ENCODE assay signal across 9 cellular contexts in the genomic region with DNA sequence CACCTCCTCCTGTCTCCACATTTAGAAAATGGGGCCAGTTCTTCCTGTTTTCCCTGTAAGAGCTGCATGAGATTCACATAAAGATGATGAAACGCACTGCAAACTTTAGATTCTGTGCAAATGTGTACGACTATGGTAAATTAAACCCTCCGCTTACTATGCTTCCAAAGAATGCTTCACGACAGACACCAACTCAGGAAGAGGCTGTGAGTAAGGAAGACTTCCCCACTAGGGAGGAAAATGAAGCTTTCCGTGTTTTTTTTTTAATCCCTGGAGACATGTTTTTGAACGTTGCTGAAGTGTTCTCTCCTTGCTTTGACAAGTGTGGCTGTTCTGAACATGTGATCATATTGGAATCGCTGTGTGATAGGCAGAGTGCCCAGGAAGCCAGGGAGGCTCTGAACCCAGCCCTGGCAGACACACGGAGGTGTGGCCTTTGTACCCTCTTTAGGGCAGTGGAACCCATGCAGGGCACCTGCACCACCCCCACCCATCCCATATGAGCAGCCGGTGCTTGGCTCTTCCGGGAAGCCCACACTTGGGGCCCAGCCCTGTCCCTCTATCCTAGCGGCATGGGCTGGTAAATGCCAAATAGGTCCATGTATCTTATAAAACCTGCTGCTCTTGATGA. TPM values are rescaled to one million over a fixed set of nuclear protein-coding genes. Genes with fewer than 3 reads are reported as not detected.
DNase-seq lines count a peak whose midpoint lies in the region; ATAC-seq, FAIRE-seq and TF ChIP-seq lines count a peak whose summit lies in the region.
"Had no signal": no experiment of that assay in that cellular context is flagged by ENCODE, and none has a peak within 500 bp of the region (broad histone marks: within the 10 kb centered on the region; RNA-seq: fewer than 3 reads in every experiment).

No MANE protein-coding gene starts in this region.

- no peak for TF ChIP-seq RAD21 in K562 (CRISPR knock-in tag; conservative IDR thresholded peaks at IDR 0.05 in 1 of 2, IDR thresholded peaks at IDR 0.05 in 1 of 2)

- H3K9me3 ChIP-seq in Caco-2 (no peaks in the 10 kb centered on the region), K562 (replicated peaks; ENCODE audit: control insufficient read depth, insufficient read depth, low read depth, low read length) (no peaks in the 10 kb centered on the region), mesodermal cell (ENCODE audit: control insufficient read depth, low read length) (no peaks in the 10 kb centered on the region)
- H3K9me3 ChIP-seq: adrenal gland had no signal

- no peaks in the 10 kb centered on the region for H3K27me3 ChIP-seq in Caco-2 (replicated peaks; ENCODE audit: control insufficient read depth, insufficient read depth, low read length)
- H3K27me3 ChIP-seq in K562 (ENCODE audit: control insufficient read depth in 2 of 2, insufficient read depth in 2 of 2, low read length in 2 of 2) = no peaks in the 10 kb centered on the region
- H3K27me3 ChIP-seq: adrenal gland had no signal

- H3K27me3 Mint-ChIP-seq in Caco-2 (ENCODE audit: insufficient read depth, unreplicated experiment) = no peaks in the 10 kb centered on the region

- intact Hi-C loops in Caco-2 (cut with micrococcal nuclease; ENCODE audit: unreplicated experiment) (no loop called here), K562 (cut with micrococcal nuclease) (no loop called here)

- peak overlapping the region; percentile 81 for H3K27ac Mint-ChIP-seq in Caco-2 (ENCODE audit: unreplicated experiment)

- peak overlapping the region; percentile 74 for H3K4me2 ChIP-seq in K562 (ENCODE audit: insufficient read depth, low read length)

- FAIRE-seq in K562 (lab: Jason Lieb, UNC) = peak; percentile 44

- peak; percentile 83 for ATAC-seq in K562
- ATAC-seq in GM18867 (IDR thresholded peaks at IDR 0.05; ENCODE audit: unreplicated experiment) = no peak

- BruUV-seq in Caco-2 (replicated peaks; lab: Mats Ljungman, UMichigan) = no TSS peak
- no TSS peak for BruUV-seq in K562 (replicated peaks; lab: Mats Ljungman, UMichigan)

- in situ Hi-C loops in K562 (cut with MboI) = no loop called here

- H2AFZ ChIP-seq in K562 (ENCODE audit: low read depth, low read length) = peak overlapping the region; percentile 76

- WGBS in K562 (ENCODE audit: insufficient coverage, low coverage, missing lambda C conversion rate) = 7% methylated on average over 10 of the region's 11 CpGs
- 78 to 80% methylated on average over 4 to 7 of the region's 11 CpGs for WGBS in mesodermal cell (ENCODE audit: insufficient coverage in 2 of 2), 2 experiments

- CTCF ChIA-PET in Caco-2 (lab: Charles Lee) = interaction anchor here (0.7 to 1.9 kb wide), 3 partner anchors 55 to 81 kb away, joined by 3 to 12 read pairs (median 3); no protein-coding TSS in a partner anchor
- CTCF ChIA-PET in K562 (lab: Yijun Ruan, JAX; ENCODE audit: low intra/inter-chr PET ratio) = no interaction called here

- H3K36me3 ChIP-seq in Caco-2 (ENCODE audit: control insufficient read depth, insufficient read depth, low read length) (no peaks in the 10 kb centered on the region), K562 (ENCODE audit: control insufficient read depth, insufficient read depth, low read length) (no peaks in the 10 kb centered on the region), mesodermal cell (ENCODE audit: control insufficient read depth, insufficient read depth, low read length) (no peaks in the 10 kb centered on the region)
- H3K36me3 ChIP-seq: adrenal gland had no signal

- peak overlapping the region; percentile 63 for H3K27ac ChIP-seq in K562 (ENCODE audit: extremely low read depth, low read depth, low read length)
- H3K27ac ChIP-seq in mesodermal cell (ENCODE audit: low read depth, low read length, severe bottlenecking) = peak overlapping the region; percentile 26

- no peak for TF ChIP-seq POLR2A in K562 (conservative IDR thresholded peaks at IDR 0.05)

- H3K9me3 Mint-ChIP-seq in Caco-2 (ENCODE audit: unreplicated experiment) = no peaks in the 10 kb centered on the region

- peak overlapping the region; percentile 8 for H3K4me3 Mint-ChIP-seq in Caco-2 (ENCODE audit: unreplicated experiment)

- DNase-seq in Caco-2 (peak in 1 of 2 experiments; percentile 61), NCI-H526 treated with DMSO at 0.1 percent for 48 hours (lab: John Stamatoyannopoulos, UW) (peak; percentile 25), K562 (ENCODE audit: extremely low read depth in 1 of 4, low spot score in 3 of 4) (peak; percentile 47 to 56 (median 51)), AG08395 (ENCODE audit: low spot score) (no peak), cortex of kidney (lab: John Stamatoyannopoulos, UW) (no peak), SHP77 treated with DMSO at 0.1 percent for 48 hours (lab: John Stamatoyannopoulos, UW) (no peak)

- H3K79me2 ChIP-seq in K562 (ENCODE audit: control insufficient read depth, insufficient read depth, low read length) = no peaks in the 10 kb centered on the region; the same call in 2 of the 3 replicates

- H3K4me1 ChIP-seq in Caco-2 (peaks cover 50% of the 10 kb centered on the region), K562 (replicated peaks in 1 of 2; ENCODE audit: control insufficient read depth in 2 of 2, insufficient read depth in 2 of 2, low read length in 2 of 2) (peaks cover 0 to 54% of the 10 kb centered on the region in 2 experiments; a peak in 3 of 5 replicates), mesodermal cell (ENCODE audit: control insufficient read depth, insufficient read depth, low read length, poor library complexity, severe bottlenecking) (peaks cover 43% of the 10 kb centered on the region)

- no peaks in the 10 kb centered on the region for H3K9me1 ChIP-seq in K562 (ENCODE audit: control insufficient read depth, insufficient read depth, low read length)

- peaks cover 40% of the 10 kb centered on the region for H3K4me1 Mint-ChIP-seq in Caco-2 (ENCODE audit: low read depth, unreplicated experiment)

- no peaks in the 10 kb centered on the region for H4K20me1 ChIP-seq in K562 (replicated peaks; ENCODE audit: control insufficient read depth, insufficient read depth, low read length)

- TF ChIP-seq CTCF in Caco-2 (IDR thresholded peaks at IDR 0.05; ENCODE audit: insufficient read depth in 1 of 2, low read depth in 1 of 2, low read length in 1 of 2, severe bottlenecking in 1 of 2, unreplicated experiment in 1 of 2) (no peak), K562 (IDR thresholded peaks at IDR 0.05 in 2 of 3, conservative IDR thresholded peaks at IDR 0.05 in 1 of 3; ENCODE audit: insufficient read depth in 2 of 3, low read depth in 1 of 3, low read length in 3 of 3) (peak; percentile 32 to 54 (median 41); a peak in 4 of 6 replicates)

- TF ChIP-seq EP300 in K562 (IDR thresholded peaks at IDR 0.05; ENCODE audit: low read length) = peak; percentile 62; the same call in 1 of the 2 replicates

- H3K36me3 Mint-ChIP-seq in Caco-2 (ENCODE audit: insufficient read depth, unreplicated experiment) = peaks cover 20% of the 10 kb centered on the region

- H3K4me3 ChIP-seq in Caco-2 (ENCODE audit: low read depth, low read length) (no peak overlapping the region), K562 (peak overlapping the region; percentile 9; the same call in 1 of the 2 replicates), mesodermal cell (ENCODE audit: extremely low read depth, insufficient read depth, low read length, poor library complexity, severe bottlenecking) (no peak overlapping the region)
- H3K4me3 ChIP-seq: adrenal gland had no signal

- POLR2A ChIA-PET in Caco-2 (lab: Charles Lee) (interaction anchor here (0.5 to 2.1 kb wide), 5 partner anchors 10 to 349 kb away, joined by 3 to 6 read pairs (median 3); partner anchors contain the start of gene GLRX5), K562 (lab: Yijun Ruan, JAX) (interaction anchor here (0.6 to 2.2 kb wide), 8 partner anchors 8 to 73 kb away, joined by 3 to 11 read pairs (median 4); partner anchors contain the start of gene GLRX5)

- H3K9ac ChIP-seq in K562 (ENCODE audit: insufficient read depth in 1 of 2, low read depth in 2 of 2, low read length in 2 of 2) = peak overlapping the region; percentile 43 to 51; a peak in 3 of 4 replicates

RNA-seq across cellular contexts. Expression of gene SYNE3, which starts 7.5 kb away (rescaled TPM):
- total RNA-seq in Caco-2 (2022) (19.4 and 21.2 TPM in 2 replicates), K562 (2014; rRNA removed) (0.94 and 2.7 TPM in 2 replicates), K562 (2014; rRNA removed; fragmentation: Illumina TruSeq; extraction: Trizol) (0.55 and 0.67 TPM in 2 replicates), K562 (2015; rRNA removed; fragmentation: Illumina TruSeq; extraction: Trizol) (0.47 and 0.79 TPM in 2 replicates), K562 (2021) (2.2 and 3.1 TPM in 2 replicates)
- 2.1 and 2.6 TPM in 2 replicates for total RNA-seq in K562 (2011; cell fraction: chromatin; rRNA removed; ENCODE audit: low replicate concordance)
- 1.2 and 1.3 TPM in 2 replicates for total RNA-seq in K562 (2011; cell fraction: nucleolus; rRNA removed)
- total RNA-seq in K562 (2011; cell fraction: nucleoplasm; rRNA removed) = 1.8 and 2.3 TPM in 2 replicates
- polyA plus RNA-seq in K562 (2011; rRNA removed) (0.15 and 0.95 TPM in 2 replicates), K562 (2014; fragmentation: Illumina TruSeq; extraction: Trizol) (0.61 and 0.71 TPM in 2 replicates), K562 (2014; fragmentation: Nextera tagmentation; extraction: Ambion mirVana) (under 1 TPM; 0.04 to 0.08 TPM), K562 (2014; rRNA removed) (1.7 and 1.8 TPM in 2 replicates)
- polyA plus RNA-seq in K562 (2011; cell fraction: cytosol; rRNA removed) = 0.10 and 0.47 TPM in 2 replicates
- 0.40 and 1.4 TPM in 2 replicates for polyA plus RNA-seq in K562 (2011; cell fraction: nucleus; rRNA removed)
- 1.1 and 2.8 TPM in 2 replicates for polyA plus RNA-seq in K562 (2012)
- polyA minus RNA-seq in K562 (2011; rRNA and poly(A)+ RNA removed) = 0.14 and 1.0 TPM in 2 replicates
- 0.82 TPM in 1 of 2 replicates, not detected in the other for polyA minus RNA-seq in K562 (2011; cell fraction: cytosol; rRNA and poly(A)+ RNA removed)
- 0.13 and 2.0 TPM in 2 replicates for polyA minus RNA-seq in K562 (2011; cell fraction: nucleus; rRNA and poly(A)+ RNA removed)
- polyA plus RNA-seq in mesodermal cell (2013, experiment 1 of 2) = 4.2 TPM
- polyA plus RNA-seq in mesodermal cell (2013, experiment 2 of 2) = 3.9 TPM

RNA-seq across cellular contexts. Expression of gene GLRX5, which starts 10.9 kb away (rescaled TPM):
- total RNA-seq in Caco-2 (2022) (66.2 and 67.8 TPM in 2 replicates), K562 (2014; rRNA removed) (78.4 and 97.8 TPM in 2 replicates), K562 (2014; rRNA removed; fragmentation: Illumina TruSeq; extraction: Trizol) (85.5 and 97.4 TPM in 2 replicates), K562 (2015; rRNA removed; fragmentation: Illumina TruSeq; extraction: Trizol) (56.4 and 57.9 TPM in 2 replicates), K562 (2021) (66.8 and 68.0 TPM in 2 replicates)
- total RNA-seq in K562 (2011; cell fraction: chromatin; rRNA removed; ENCODE audit: low replicate concordance) = 11.5 and 14.3 TPM in 2 replicates
- total RNA-seq in K562 (2011; cell fraction: nucleolus; rRNA removed) = 8.3 and 11.6 TPM in 2 replicates
- 19.2 and 24.9 TPM in 2 replicates for total RNA-seq in K562 (2011; cell fraction: nucleoplasm; rRNA removed)
- polyA plus RNA-seq in K562 (2011; rRNA removed) (63.8 and 85.2 TPM in 2 replicates), K562 (2014; fragmentation: Illumina TruSeq; extraction: Trizol) (92.8 and 96.8 TPM in 2 replicates), K562 (2014; fragmentation: Nextera tagmentation; extraction: Ambion mirVana) (10 to 100 TPM; 16.7 to 20.0 TPM), K562 (2014; rRNA removed) (66.4 and 73.9 TPM in 2 replicates)
- 31.1 and 72.2 TPM in 2 replicates for polyA plus RNA-seq in K562 (2011; cell fraction: cytosol; rRNA removed)
- polyA plus RNA-seq in K562 (2011; cell fraction: nucleus; rRNA removed) = 9.8 and 21.8 TPM in 2 replicates
- polyA plus RNA-seq in K562 (2012) = 53.4 and 78.6 TPM in 2 replicates
- 32.8 and 34.4 TPM in 2 replicates for polyA minus RNA-seq in K562 (2011; rRNA and poly(A)+ RNA removed)
- 17.5 and 24.9 TPM in 2 replicates for polyA minus RNA-seq in K562 (2011; cell fraction: cytosol; rRNA and poly(A)+ RNA removed)
- 5.8 and 14.6 TPM in 2 replicates for polyA minus RNA-seq in K562 (2011; cell fraction: nucleus; rRNA and poly(A)+ RNA removed)
- polyA plus RNA-seq in mesodermal cell (2013, experiment 1 of 2) = 61.4 TPM
- polyA plus RNA-seq in mesodermal cell (2013, experiment 2 of 2) = 68.7 TPM

Comparison
In these comparisons a context has a peak if more than half of its experiments do, and no peak if none do; other contexts are left out.
1. DNase-seq: peak in NCI-H526 treated with DMSO at 0.1 percent for 48 hours (single experiment) and K562 (4 of 4); none in AG08395 (single experiment), cortex of kidney (single experiment) and SHP77 treated with DMSO at 0.1 percent for 48 hours (single experiment).
2. CTCF ChIP-seq: peak in K562 (3 of 3); none in Caco-2 (0 of 2).